Comparison of ENCODE assay signal across 1 cellular context in the genomic region with DNA sequence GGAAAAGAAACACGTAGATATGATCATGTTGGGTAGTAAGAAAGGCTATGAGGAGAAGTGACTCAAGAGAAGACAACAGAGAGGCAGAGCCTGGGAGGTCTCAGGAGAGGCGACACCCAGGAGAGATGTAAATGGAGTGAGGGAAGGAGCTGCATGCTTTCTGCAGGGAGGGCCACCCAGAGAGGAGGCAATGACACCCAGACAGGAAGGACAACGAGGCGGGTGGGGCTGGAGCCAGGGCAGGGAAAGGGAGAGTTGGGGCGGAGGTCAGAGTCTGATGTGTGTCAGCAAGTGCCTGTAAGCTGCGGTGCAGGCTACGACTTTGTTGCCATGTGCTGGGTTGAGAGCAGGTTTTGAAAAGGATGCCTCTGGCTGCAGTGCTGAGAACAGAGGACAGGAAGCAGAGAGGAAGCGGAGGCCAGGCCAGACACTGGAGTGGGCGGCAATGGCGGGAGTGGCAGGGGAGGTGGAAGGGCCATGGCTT.
TF ChIP-seq lines count a peak whose summit lies in the region.

No MANE protein-coding gene starts in this region.

TF ChIP-seq in WTC11, 78 proteins besides CTCF, POLR2A, EP300 and RAD21 (continued from another document):
- TF ChIP-seq, protein P1, sequence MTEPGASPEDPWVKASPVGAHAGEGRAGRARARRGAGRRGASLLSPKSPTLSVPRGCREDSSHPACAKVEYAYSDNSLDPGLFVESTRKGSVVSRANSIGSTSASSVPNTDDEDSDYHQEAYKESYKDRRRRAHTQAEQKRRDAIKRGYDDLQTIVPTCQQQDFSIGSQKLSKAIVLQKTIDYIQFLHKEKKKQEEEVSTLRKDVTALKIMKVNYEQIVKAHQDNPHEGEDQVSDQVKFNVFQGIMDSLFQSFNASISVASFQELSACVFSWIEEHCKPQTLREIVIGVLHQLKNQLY (CRISPR knock-in tag; IDR thresholded peaks at IDR 0.05): no peak
- TF ChIP-seq NR2C2 (CRISPR knock-in tag; IDR thresholded peaks at IDR 0.05) (no peak), ELF4 (CRISPR knock-in tag; IDR thresholded peaks at IDR 0.05; ENCODE audit: low read depth) (no peak), OVOL2 (CRISPR knock-in tag; IDR thresholded peaks at IDR 0.05; ENCODE audit: borderline replicate concordance) (no peak), TEAD4 (CRISPR knock-in tag; IDR thresholded peaks at IDR 0.05) (no peak), ZNF317 (CRISPR knock-in tag; IDR thresholded peaks at IDR 0.05; ENCODE audit: borderline replicate concordance, low read depth) (no peak), SMAD3 (CRISPR knock-in tag; IDR thresholded peaks at IDR 0.05; ENCODE audit: borderline replicate concordance) (no peak)
- TF ChIP-seq, protein P2, sequence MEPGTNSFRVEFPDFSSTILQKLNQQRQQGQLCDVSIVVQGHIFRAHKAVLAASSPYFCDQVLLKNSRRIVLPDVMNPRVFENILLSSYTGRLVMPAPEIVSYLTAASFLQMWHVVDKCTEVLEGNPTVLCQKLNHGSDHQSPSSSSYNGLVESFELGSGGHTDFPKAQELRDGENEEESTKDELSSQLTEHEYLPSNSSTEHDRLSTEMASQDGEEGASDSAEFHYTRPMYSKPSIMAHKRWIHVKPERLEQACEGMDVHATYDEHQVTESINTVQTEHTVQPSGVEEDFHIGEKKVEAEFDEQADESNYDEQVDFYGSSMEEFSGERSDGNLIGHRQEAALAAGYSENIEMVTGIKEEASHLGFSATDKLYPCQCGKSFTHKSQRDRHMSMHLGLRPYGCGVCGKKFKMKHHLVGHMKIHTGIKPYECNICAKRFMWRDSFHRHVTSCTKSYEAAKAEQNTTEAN (CRISPR knock-in tag; IDR thresholded peaks at IDR 0.05): no peak
